Comparison of ENCODE assay signal across 22 cellular contexts in the genomic region with DNA sequence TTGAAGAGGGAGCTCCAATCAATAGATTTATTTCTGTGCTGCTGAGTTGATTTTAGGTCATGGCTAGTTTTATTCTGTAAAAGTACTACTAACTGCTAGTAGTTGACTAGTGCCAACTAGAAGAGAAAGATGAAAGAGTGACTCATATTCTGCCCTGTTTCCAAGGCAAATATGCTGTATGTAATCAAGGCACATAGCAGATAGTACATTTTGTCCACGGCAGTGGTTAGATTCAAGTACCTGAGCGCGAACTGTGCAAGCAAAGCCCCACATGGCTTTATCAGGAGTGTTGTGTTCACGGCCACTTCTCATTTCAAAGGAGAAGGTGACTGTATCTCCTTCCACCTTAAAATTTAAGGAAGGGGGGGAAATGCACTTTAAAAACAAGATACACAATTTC.
DNase-seq lines count a peak whose midpoint lies in the region; ATAC-seq and TF ChIP-seq lines count a peak whose summit lies in the region.
"Had no signal": no experiment of that assay in that cellular context is flagged by ENCODE, and none has a peak within 500 bp of the region (broad histone marks: within the 10 kb centered on the region; RNA-seq: fewer than 3 reads in every experiment).

No MANE protein-coding gene starts in this region.

- H3K27me3 ChIP-seq in RWPE2 (ENCODE audit: insufficient read depth, poor library complexity, severe bottlenecking) (no peaks in the 10 kb centered on the region), fibroblast of lung (ENCODE audit: control insufficient read depth, insufficient read depth, low read length) (no peaks in the 10 kb centered on the region), mesenchymal stem cell (ENCODE audit: control insufficient read depth in 1 of 2, insufficient read depth in 1 of 2, low read length in 2 of 2) (no peaks in the 10 kb centered on the region)
- H3K27me3 ChIP-seq: esophagus squamous epithelium, transverse colon had no signal

- no peak overlapping the region for H3K14ac ChIP-seq in mesenchymal stem cell (ENCODE audit: low read length in 2 of 2)

- H2BK5ac ChIP-seq in mesenchymal stem cell (ENCODE audit: low read depth, low read length, poor library complexity, severe bottlenecking) = no peak overlapping the region

- H3K4me3 ChIP-seq in RWPE2 (ENCODE audit: severe bottlenecking) (no peak overlapping the region), fibroblast of lung (replicated peaks in 1 of 4; ENCODE audit: control extremely low read depth in 1 of 4, insufficient read depth in 1 of 4, low read depth in 3 of 4, low read length in 4 of 4) (no peak overlapping the region), mesenchymal stem cell (ENCODE audit: insufficient read depth in 1 of 2, low read depth in 1 of 2, low read length in 2 of 2) (no peak overlapping the region)
- H3K4me3 ChIP-seq: esophagus squamous epithelium, transverse colon had no signal

- ATAC-seq in RWPE2 (ENCODE audit: low read depth) = peak; percentile 44; the same call in 2 of the 3 replicates
- ATAC-seq: activated T-cell treated with anti-CD3 and anti-CD28 coated beads, Interleukin-2, amount 50 U/mL, for 4 hours; stimulated activated effector memory CD8-positive, alpha-beta T cell treated with anti-CD3 and anti-CD28 coated beads, Interleukin-12 subunit alpha, Interleukin-12 subunit beta, amount 100 ng/mL, for 72 hours had no signal

- H3K9ac ChIP-seq in fibroblast of lung (ENCODE audit: insufficient read depth, low read length) (no peak overlapping the region), mesenchymal stem cell (ENCODE audit: low read length) (peak overlapping the region; percentile 17)

- H3K23ac ChIP-seq in mesenchymal stem cell (ENCODE audit: low read length in 2 of 2) = no peak overlapping the region

- H4K91ac ChIP-seq in mesenchymal stem cell (ENCODE audit: low read length) = no peak overlapping the region

- no peak overlapping the region for H3K27ac ChIP-seq in RWPE2 (ENCODE audit: poor library complexity, severe bottlenecking)
- H3K27ac ChIP-seq in fibroblast of lung (ENCODE audit: insufficient read depth, low read length) = no peak overlapping the region
- no peak overlapping the region for H3K27ac ChIP-seq in mesenchymal stem cell (ENCODE audit: low read length, poor library complexity, severe bottlenecking)
- H3K27ac ChIP-seq: esophagus squamous epithelium, transverse colon had no signal

- H2BK120ac ChIP-seq in mesenchymal stem cell (ENCODE audit: low read depth, low read length) = no peak overlapping the region

- H4K20me1 ChIP-seq in fibroblast of lung (ENCODE audit: control insufficient read depth, extremely low read depth, insufficient read depth, low read length) = no peaks in the 10 kb centered on the region

- no peak overlapping the region for H3K4me2 ChIP-seq in fibroblast of lung (ENCODE audit: extremely low read depth, insufficient read depth, low read length)
- H3K4me2 ChIP-seq in mesenchymal stem cell (ENCODE audit: low read length, poor library complexity, severe bottlenecking) = no peak overlapping the region

- no peak overlapping the region for H2BK12ac ChIP-seq in mesenchymal stem cell (ENCODE audit: low read length in 2 of 2)

- no peak overlapping the region for H3K18ac ChIP-seq in mesenchymal stem cell (ENCODE audit: low read depth in 1 of 2, low read length in 2 of 2)

- TF ChIP-seq CTCF in RWPE2 (IDR thresholded peaks at IDR 0.05; ENCODE audit: poor library complexity, severe bottlenecking) (no peak), fibroblast of lung (conservative IDR thresholded peaks at IDR 0.05 in 1 of 2, IDR thresholded peaks at IDR 0.05 in 1 of 2; ENCODE audit: low read depth in 1 of 2, low read length in 2 of 2) (no peak)

- H3K36me3 ChIP-seq in RWPE2 (ENCODE audit: low read depth) (peaks cover 49% of the 10 kb centered on the region), fibroblast of lung (ENCODE audit: control insufficient read depth, insufficient read depth, low read length) (peaks cover 7% of the 10 kb centered on the region), mesenchymal stem cell (ENCODE audit: control insufficient read depth in 1 of 2, insufficient read depth in 2 of 2, low read depth in 1 of 2, low read length in 2 of 2) (peaks cover 21 to 79% of the 10 kb centered on the region in 2 experiments)

- H3K9me3 ChIP-seq in RWPE2 (ENCODE audit: severe bottlenecking) (no peaks in the 10 kb centered on the region), fibroblast of lung (ENCODE audit: control insufficient read depth, insufficient read depth, low read depth, low read length) (no peaks in the 10 kb centered on the region), mesenchymal stem cell (ENCODE audit: control insufficient read depth, low read length) (no peaks in the 10 kb centered on the region)
- H3K9me3 ChIP-seq: esophagus squamous epithelium, transverse colon had no signal

- no peak overlapping the region for H4K8ac ChIP-seq in mesenchymal stem cell (ENCODE audit: low read length)

- H3K79me1 ChIP-seq in mesenchymal stem cell (replicated peaks; ENCODE audit: low read length, poor library complexity, severe bottlenecking) = no peaks in the 10 kb centered on the region

- no peaks in the 10 kb centered on the region for H3K4me1 ChIP-seq in RWPE2 (ENCODE audit: insufficient read depth, poor library complexity, severe bottlenecking)
- no peaks in the 10 kb centered on the region for H3K4me1 ChIP-seq in fibroblast of lung (ENCODE audit: control insufficient read depth, extremely low read depth, insufficient read depth, low read length)
- H3K4me1 ChIP-seq in mesenchymal stem cell (ENCODE audit: control insufficient read depth, insufficient read depth, low read depth, low read length) = no peaks in the 10 kb centered on the region
- H3K4me1 ChIP-seq: esophagus squamous epithelium, transverse colon had no signal

- no peak overlapping the region for H2AFZ ChIP-seq in fibroblast of lung (ENCODE audit: low read length)
- H2AFZ ChIP-seq in mesenchymal stem cell (ENCODE audit: low read depth, low read length) = no peak overlapping the region

- 94% methylated on average over 3 of the region's 4 CpGs for WGBS in mesenchymal stem cell

- no peaks in the 10 kb centered on the region for H3K79me2 ChIP-seq in fibroblast of lung (ENCODE audit: control insufficient read depth, insufficient read depth, low read length)

- DNase-seq in DMS53 (lab: John Stamatoyannopoulos, UW) (peak; percentile 84), RWPE2 (ENCODE audit: low spot score) (no peak), fibroblast of lung (ENCODE audit: low read depth in 2 of 2) (peak; percentile 53 to 66), mesenchymal stem cell (peak; percentile 2), HPDE6-E6E7 (ENCODE audit: extremely low spot score) (no peak), NCI-H1436 treated with DMSO at 0.1 percent for 48 hours (lab: John Stamatoyannopoulos, UW) (no peak), ecto neural progenitor cell (ENCODE audit: low spot score) (no peak), SK-N-DZ (ENCODE audit: low spot score) (no peak)
- DNase-seq: activated CD4-positive, alpha-beta memory T cell treated with anti-CD3 and anti-CD28 coated beads for 36 hours; activated naive CD4-positive, alpha-beta T cell treated with anti-CD3 and anti-CD28 coated beads, Interleukin-2, amount 50 U/mL, for 16 hours; activated T-cell treated with anti-CD3 and anti-CD28 coated beads, Interleukin-2, amount 50 U/mL, for 4 hours; caudate nucleus; CD4-positive, alpha-beta T cell; DND-41; effector CD4-positive, alpha-beta T cell; esophagus squamous epithelium; kidney glomerular epithelial cell; NCI-H187; NCI-H510A treated with DMSO at 0.1 percent for 48 hours; SHP77 treated with DMSO at 0.1 percent for 48 hours; transverse colon had no signal

- no peak overlapping the region for H3K4ac ChIP-seq in mesenchymal stem cell (ENCODE audit: low read depth in 1 of 2, low read length in 2 of 2)

- no peak overlapping the region for H2AK5ac ChIP-seq in mesenchymal stem cell (ENCODE audit: low read length, severe bottlenecking)

- H2BK15ac ChIP-seq in mesenchymal stem cell (ENCODE audit: low read depth, poor library complexity, severe bottlenecking) = no peak overlapping the region

Comparison
In these comparisons a context has a peak if more than half of its experiments do, and no peak if none do; other contexts are left out.
1. DNase-seq: peak in DMS53 (single experiment), fibroblast of lung (2 of 2) and mesenchymal stem cell (single experiment); none in RWPE2 (single experiment), HPDE6-E6E7 (single experiment), NCI-H1436 treated with DMSO at 0.1 percent for 48 hours (single experiment), ecto neural progenitor cell (single experiment) and SK-N-DZ (single experiment).